Comparison of ENCODE assay signal across 12 cellular contexts in the genomic region with DNA sequence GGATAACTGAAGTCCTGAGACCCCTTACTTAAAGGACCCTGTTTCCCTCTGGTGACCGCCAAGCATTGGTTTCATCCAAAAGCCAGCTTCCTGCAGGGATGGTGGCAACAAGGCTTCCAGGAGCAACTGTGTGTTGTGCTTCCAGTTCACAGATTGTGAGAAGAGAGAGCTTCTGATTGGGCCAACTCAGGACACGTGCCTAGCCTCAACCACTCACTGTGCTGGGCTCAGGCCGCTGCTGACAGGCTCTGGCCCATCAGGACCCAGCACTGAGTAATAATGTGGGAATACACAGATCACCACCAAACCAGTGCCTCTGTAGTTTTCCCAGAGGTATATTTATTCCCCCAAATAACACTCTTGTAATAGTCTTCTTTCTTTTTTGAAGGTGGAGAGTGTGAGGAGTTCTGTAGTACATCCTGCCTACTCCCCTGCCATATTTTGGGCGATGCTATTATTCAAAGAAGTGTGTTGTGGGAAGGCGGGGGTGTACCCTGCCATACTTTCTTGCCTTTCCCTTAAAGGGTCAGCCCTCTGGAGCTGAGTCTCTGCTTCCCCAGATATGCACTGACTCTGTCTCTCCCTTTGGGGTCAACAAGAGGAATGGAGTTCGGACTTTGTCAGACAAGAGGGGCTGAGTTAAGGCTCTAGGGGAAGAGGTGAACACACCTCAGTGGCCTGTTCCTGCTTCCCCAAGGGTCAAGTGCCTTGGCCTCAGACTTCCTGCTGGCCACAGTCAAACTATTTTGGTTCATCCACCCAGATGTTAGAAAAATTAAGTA. TPM values are rescaled to one million over a fixed set of nuclear protein-coding genes. Genes with fewer than 3 reads are reported as not detected.
A peak's percentile ranks its signal among the peaks of the same experiment; 100 is the strongest.
DNase-seq lines count a peak whose midpoint lies in the region; ATAC-seq and TF ChIP-seq lines count a peak whose summit lies in the region.
"Had no signal": no experiment of that assay in that cellular context is flagged by ENCODE, and none has a peak within 500 bp of the region (broad histone marks: within the 10 kb centered on the region; RNA-seq: fewer than 3 reads in every experiment).

No MANE protein-coding gene starts in this region.

- no peak for DNase-seq in activated naive CD4-positive, alpha-beta T cell treated with anti-CD3 and anti-CD28 coated beads, Interleukin-2, amount 10 ng/mL, durations not matched to agents 7 days and 5 days
- DNase-seq in activated naive CD4-positive, alpha-beta T cell (lab: John Stamatoyannopoulos, UW): no peak
- peak; percentile 28 for DNase-seq in activated CD8-positive, alpha-beta memory T cell treated with anti-CD3 and anti-CD28 coated beads, Interleukin-2, amount 10 ng/mL, durations not matched to agents 7 days and 5 days
- DNase-seq in head of caudate nucleus: peak in 27 of 42 donors; percentile 38 to 81 (median 58)
- no peak for DNase-seq in DMS79 treated with DMSO at 0.1 percent for 48 hours (lab: John Stamatoyannopoulos, UW)
- DNase-seq in HEK293T (ENCODE audit: extremely low spot score): no peak
- DNase-seq in tibial nerve (ENCODE audit: low spot score in 2 of 2): no peak
- DNase-seq: NCI-H1092 treated with DMSO at 0.1 percent for 48 hours; stimulated activated CD4-positive, alpha-beta T cell treated with anti-CD3 and anti-CD28 coated beads, Interleukin-4, amount 100 ng/mL, for 24 hours had no signal

- H3K9me3 Mint-ChIP-seq in activated naive CD4-positive, alpha-beta T cell treated with anti-CD3 and anti-CD28 coated beads, Interleukin-2, amount 10 ng/mL, durations not matched to agents 7 days and 5 days: peaks cover 1% of the 10 kb centered on the region
- no peaks in the 10 kb centered on the region for H3K9me3 Mint-ChIP-seq in activated CD8-positive, alpha-beta memory T cell treated with anti-CD3 and anti-CD28 coated beads, Interleukin-2, amount 10 ng/mL, durations not matched to agents 7 days and 5 days (ENCODE audit: low read depth)

- no peaks in the 10 kb centered on the region for H3K9me3 ChIP-seq in tibial nerve
- H3K9me3 ChIP-seq: ascending aorta had no signal

- POLR2A ChIA-PET in HEK293T (lab: Yijun Ruan, JAX): no interaction called here

- WGBS in tibial nerve, 2 donors: 82 to 91% methylated on average over 5 to 6 of the region's 6 CpGs

- no peak overlapping the region for H3K4me3 ChIP-seq in tibial nerve
- H3K4me3 ChIP-seq: ascending aorta had no signal

- peaks cover 78% of the 10 kb centered on the region for H3K4me1 Mint-ChIP-seq in activated naive CD4-positive, alpha-beta T cell treated with anti-CD3 and anti-CD28 coated beads, Interleukin-2, amount 10 ng/mL, durations not matched to agents 7 days and 5 days
- H3K4me1 Mint-ChIP-seq in activated CD8-positive, alpha-beta memory T cell treated with anti-CD3 and anti-CD28 coated beads, Interleukin-2, amount 10 ng/mL, durations not matched to agents 7 days and 5 days: peaks cover 85% of the 10 kb centered on the region

- H3K27me3 ChIP-seq in tibial nerve: no peaks in the 10 kb centered on the region
- H3K27me3 ChIP-seq: ascending aorta had no signal

- peaks cover 67% of the 10 kb centered on the region for H3K36me3 Mint-ChIP-seq in activated naive CD4-positive, alpha-beta T cell treated with anti-CD3 and anti-CD28 coated beads, Interleukin-2, amount 10 ng/mL, durations not matched to agents 7 days and 5 days
- peaks cover 77% of the 10 kb centered on the region for H3K36me3 Mint-ChIP-seq in activated CD8-positive, alpha-beta memory T cell treated with anti-CD3 and anti-CD28 coated beads, Interleukin-2, amount 10 ng/mL, durations not matched to agents 7 days and 5 days

- no peak for TF ChIP-seq CTCF in tibial nerve (IDR thresholded peaks at IDR 0.05)

- peak overlapping the region; percentile 42 for H3K27ac Mint-ChIP-seq in activated naive CD4-positive, alpha-beta T cell treated with anti-CD3 and anti-CD28 coated beads, Interleukin-2, amount 10 ng/mL, durations not matched to agents 7 days and 5 days
- peak overlapping the region; percentile 33 for H3K27ac Mint-ChIP-seq in activated CD8-positive, alpha-beta memory T cell treated with anti-CD3 and anti-CD28 coated beads, Interleukin-2, amount 10 ng/mL, durations not matched to agents 7 days and 5 days

- peaks cover 0 to 4% (median 0%) of the 10 kb centered on the region in 4 donors for H3K4me1 ChIP-seq in tibial nerve
- H3K4me1 ChIP-seq: ascending aorta had no signal

- no peak overlapping the region for H3K4me3 Mint-ChIP-seq in activated naive CD4-positive, alpha-beta T cell treated with anti-CD3 and anti-CD28 coated beads, Interleukin-2, amount 10 ng/mL, durations not matched to agents 7 days and 5 days
- no peak overlapping the region for H3K4me3 Mint-ChIP-seq in activated CD8-positive, alpha-beta memory T cell treated with anti-CD3 and anti-CD28 coated beads, Interleukin-2, amount 10 ng/mL, durations not matched to agents 7 days and 5 days

- H3K27me3 Mint-ChIP-seq in activated naive CD4-positive, alpha-beta T cell treated with anti-CD3 and anti-CD28 coated beads, Interleukin-2, amount 10 ng/mL, durations not matched to agents 7 days and 5 days: no peaks in the 10 kb centered on the region
- H3K27me3 Mint-ChIP-seq in activated CD8-positive, alpha-beta memory T cell treated with anti-CD3 and anti-CD28 coated beads, Interleukin-2, amount 10 ng/mL, durations not matched to agents 7 days and 5 days: no peaks in the 10 kb centered on the region

- ATAC-seq in activated CD8-positive, alpha-beta memory T cell treated with anti-CD3 and anti-CD28 coated beads, Interleukin-2, amount 10 ng/mL, durations not matched to agents 7 days and 5 days: no peak

- H3K27ac ChIP-seq in temporal lobe (ENCODE audit: low read depth, low read length) (peak overlapping the region; percentile 53), tibial nerve (peak overlapping the region in 1 of 4 donors; percentile 12)
- H3K27ac ChIP-seq: ascending aorta had no signal

- H3K36me3 ChIP-seq in tibial nerve: no peaks in the 10 kb centered on the region
- H3K36me3 ChIP-seq: ascending aorta had no signal

- CTCF ChIA-PET in activated naive CD4-positive, alpha-beta T cell treated with anti-CD3 and anti-CD28 coated beads, Interleukin-2, amount 10 ng/mL, durations not matched to agents 7 days and 5 days (lab: Charles Lee): no interaction called here
- CTCF ChIA-PET in activated CD8-positive, alpha-beta memory T cell treated with anti-CD3 and anti-CD28 coated beads, Interleukin-2, amount 10 ng/mL, durations not matched to agents 7 days and 5 days (lab: Charles Lee): interaction anchor here (1.5 kb wide), 1 partner anchor 11 kb away, joined by 3 read pairs; no protein-coding TSS in a partner anchor
- CTCF ChIA-PET in HEK293T (lab: Yijun Ruan, JAX): no interaction called here

- no peak for TF ChIP-seq POLR2A in tibial nerve (IDR thresholded peaks at IDR 0.05)

- intact Hi-C loops in head of caudate nucleus (cut with DNase I): no loop called here

- no peak for TF ChIP-seq EP300 in tibial nerve (IDR thresholded peaks at IDR 0.05)

TF ChIP-seq in HEK293T, 16 proteins besides CTCF, POLR2A, EP300 and RAD21:
- TF ChIP-seq LEF1 (IDR thresholded peaks at IDR 0.05; ENCODE audit: borderline replicate concordance) (no peak), NFRKB (IDR thresholded peaks at IDR 0.05) (no peak), FOXK2 (IDR thresholded peaks at IDR 0.05) (no peak), SP1 (IDR thresholded peaks at IDR 0.05) (no peak), ARNT (IDR thresholded peaks at IDR 0.05) (no peak), ELF4 (IDR thresholded peaks at IDR 0.05) (no peak), SUZ12 (IDR thresholded peaks at IDR 0.05) (no peak), ZNF384 (IDR thresholded peaks at IDR 0.05) (no peak), CTBP1 (IDR thresholded peaks at IDR 0.05; ENCODE audit: borderline replicate concordance) (no peak), L3MBTL2 (conservative IDR thresholded peaks at IDR 0.05) (no peak), HDGF (IDR thresholded peaks at IDR 0.05; ENCODE audit: borderline replicate concordance) (no peak)
TF ChIP-seq in HEK293T: peak in this region for 0.

RNA-seq across cellular contexts. Expression of a gene that starts 23.2 kb away (rescaled TPM):
- 100 to 1,000 TPM in 1 of 2 experiments, 10 to 100 TPM in 1; 86.5 to 128 TPM for total RNA-seq in activated CD8-positive, alpha-beta memory T cell treated with anti-CD3 and anti-CD28 coated beads, Interleukin-2, amount 10 ng/mL, durations not matched to agents 7 days and 5 days
- total RNA-seq in temporal lobe (10.1 TPM), tibial nerve (1 to 10 TPM; 2.1 to 5.7 (median 4.6) TPM)
- total RNA-seq: H4 had no signal

Comparison
In these comparisons a context has a peak if more than half of its experiments do, and no peak if none do; other contexts are left out.
1. DNase-seq: peak in activated CD8-positive, alpha-beta memory T cell treated with anti-CD3 and anti-CD28 coated beads, Interleukin-2, amount 10 ng/mL, durations not matched to agents 7 days and 5 days (single experiment) and head of caudate nucleus (27 of 42); none in activated naive CD4-positive, alpha-beta T cell treated with anti-CD3 and anti-CD28 coated beads, Interleukin-2, amount 10 ng/mL, durations not matched to agents 7 days and 5 days (single experiment), activated naive CD4-positive, alpha-beta T cell (0 of 4), DMS79 treated with DMSO at 0.1 percent for 48 hours (single experiment), HEK293T (single experiment) and tibial nerve (0 of 2).